13 cellular contexts compared by ENCODE assay signal in genomic region chr4:3322059-3322550, GRCh38. TPM values are rescaled to one million over a fixed set of nuclear protein-coding genes. Genes with fewer than 3 reads are reported as not detected.
DNase-seq lines count a peak whose midpoint lies in the region; ATAC-seq and TF ChIP-seq lines count a peak whose summit lies in the region.
"Had no signal": no experiment of that assay in that cellular context is flagged by ENCODE, and none has a peak within 500 bp of the region (broad histone marks: within the 10 kb centered on the region; RNA-seq: fewer than 3 reads in every experiment).

No MANE protein-coding gene starts in this region.

- peaks cover 35% of the 10 kb centered on the region for H3K4me1 Mint-ChIP-seq in neural progenitor cell

- H3K4me3 ChIP-seq in NT2/D1 (ENCODE audit: insufficient read length, low read depth) (no peak overlapping the region), foreskin fibroblast (ENCODE audit: low read depth in 1 of 2, low read length in 2 of 2) (no peak overlapping the region), neural progenitor cell (peak overlapping the region; percentile 24), esophagus squamous epithelium (no peak overlapping the region)
- H3K4me3 ChIP-seq: body of pancreas, SK-N-MC had no signal

- H3K27ac ChIP-seq in neural progenitor cell (peak overlapping the region; percentile 96), esophagus squamous epithelium (peak overlapping the region in 1 of 4 donors; percentile 23)
- H3K27ac ChIP-seq: body of pancreas, SK-N-MC had no signal

- peak overlapping the region; percentile 33 for H3K4me3 Mint-ChIP-seq in neural progenitor cell
- H3K4me3 Mint-ChIP-seq: CD4-positive, CD25-positive, alpha-beta regulatory T cell had no signal

- H3K9ac ChIP-seq in NT2/D1 (ENCODE audit: insufficient read length, low read depth) = no peak overlapping the region
- H3K9ac ChIP-seq in neural progenitor cell = no peak overlapping the region

- H3K27ac Mint-ChIP-seq in neural progenitor cell = peak overlapping the region; percentile 97
- H3K27ac Mint-ChIP-seq: CD4-positive, CD25-positive, alpha-beta regulatory T cell had no signal

- no peaks in the 10 kb centered on the region for H3K27me3 Mint-ChIP-seq in neural progenitor cell (ENCODE audit: insufficient read depth, low read depth)
- H3K27me3 Mint-ChIP-seq: CD4-positive, CD25-positive, alpha-beta regulatory T cell had no signal

- peaks cover 31% of the 10 kb centered on the region for H3K36me3 Mint-ChIP-seq in neural progenitor cell

- peaks cover 23% of the 10 kb centered on the region for H3K9me3 Mint-ChIP-seq in neural progenitor cell

- intact Hi-C loops in esophagus squamous epithelium (cut with DNase I) = no loop called here

- H4K20me1 ChIP-seq in neural progenitor cell (ENCODE audit: low read depth) = peaks cover 12% of the 10 kb centered on the region

- peak overlapping the region; percentile 72 for H3K4me2 ChIP-seq in neural progenitor cell

- DNase-seq in AG20443 (ENCODE audit: low spot score) = peak; percentile 72
- DNase-seq in NT2/D1 (ENCODE audit: low read depth, low spot score) = peak; percentile 49
- DNase-seq in foreskin fibroblast = peak; percentile 45 to 72
- DNase-seq in neural progenitor cell (ENCODE audit: low spot score) = peak; percentile 85
- DNase-seq in esophagus squamous epithelium (lab: John Stamatoyannopoulos, UW) = no peak
- DNase-seq: activated CD4-positive, alpha-beta T cell treated with anti-CD3 and anti-CD28 coated beads, Interleukin-2, amount 50 U/mL, for 48 hours; CD4-positive, CD25-positive, alpha-beta regulatory T cell; NCI-H510A had no signal

- H3K9me3 ChIP-seq in NT2/D1 (ENCODE audit: insufficient read depth, low read length) (no peaks in the 10 kb centered on the region; the same call in 1 of the 2 replicates), neural progenitor cell (ENCODE audit: low read depth) (no peaks in the 10 kb centered on the region), esophagus squamous epithelium (no peaks in the 10 kb centered on the region)
- H3K9me3 ChIP-seq: body of pancreas had no signal

- peak overlapping the region; percentile 32 for H2AFZ ChIP-seq in neural progenitor cell (replicated peaks)

- H3K4me1 ChIP-seq in NT2/D1 (ENCODE audit: insufficient read depth, insufficient read length) (peaks cover 18% of the 10 kb centered on the region), neural progenitor cell (peaks cover 30% of the 10 kb centered on the region), esophagus squamous epithelium (peaks cover 0 to 19% (median 5%) of the 10 kb centered on the region in 3 donors)

- no peaks in the 10 kb centered on the region for H3K27me3 ChIP-seq in NT2/D1 (ENCODE audit: insufficient read depth, insufficient read length)
- no peaks in the 10 kb centered on the region for H3K27me3 ChIP-seq in neural progenitor cell
- H3K27me3 ChIP-seq in esophagus squamous epithelium = no peaks in the 10 kb centered on the region
- H3K27me3 ChIP-seq: body of pancreas had no signal

- ATAC-seq in GM21717 (IDR thresholded peaks at IDR 0.05; ENCODE audit: unreplicated experiment) = no peak
- ATAC-seq in HG03457 (IDR thresholded peaks at IDR 0.05; ENCODE audit: unreplicated experiment) = no peak
- ATAC-seq in HG03025 (IDR thresholded peaks at IDR 0.05; ENCODE audit: low FRiP score, unreplicated experiment) = no peak
- ATAC-seq: body of pancreas had no signal

- peaks cover 20% of the 10 kb centered on the region for H3F3A ChIP-seq in neural progenitor cell (ENCODE audit: low read depth)

- H3K36me3 ChIP-seq in NT2/D1 (ENCODE audit: insufficient read depth, insufficient read length, low read length) (peaks cover 43% of the 10 kb centered on the region), neural progenitor cell (no peaks in the 10 kb centered on the region), esophagus squamous epithelium (peaks cover 2 to 26% (median 9%) of the 10 kb centered on the region in 3 donors)

- TF ChIP-seq POLR2A in esophagus squamous epithelium (IDR thresholded peaks at IDR 0.05) = no peak

- WGBS in esophagus squamous epithelium, 2 donors = 80 to 88% methylated on average over 6 to 7 of the region's 10 CpGs

- TF ChIP-seq CTCF in foreskin fibroblast (IDR thresholded peaks at IDR 0.05; ENCODE audit: low read depth, low read length) (no peak), neural progenitor cell (IDR thresholded peaks at IDR 0.05) (no peak), esophagus squamous epithelium (IDR thresholded peaks at IDR 0.05) (no peak)

- H3K79me2 ChIP-seq in neural progenitor cell (ENCODE audit: low read depth) = peaks cover 45% of the 10 kb centered on the region

RNA-seq across cellular contexts. Expression of gene RGS12, which starts 29.3 kb away (rescaled TPM):
- total RNA-seq in neural progenitor cell (ENCODE audit: low replicate concordance) = 36.6 and 140 TPM in 2 replicates
- total RNA-seq in esophagus squamous epithelium = 10 to 100 TPM; 39.0 to 74.7 (median 69.9) TPM
